ENCODE assay signal across 22 cellular contexts in genomic region chr16:30416047-30416603, GRCh38. TPM values are rescaled to one million over a fixed set of nuclear protein-coding genes. Genes with fewer than 3 reads are reported as not detected.
DNase-seq lines count a peak whose midpoint lies in the region; ATAC-seq and TF ChIP-seq lines count a peak whose summit lies in the region.
"Had no signal": no experiment of that assay in that cellular context is flagged by ENCODE, and none has a peak within 500 bp of the region (broad histone marks: within the 10 kb centered on the region; RNA-seq: fewer than 3 reads in every experiment).

No MANE protein-coding gene starts in this region.

- H3K4ac ChIP-seq in mesenchymal stem cell (ENCODE audit: low read depth in 1 of 2, low read length in 2 of 2) = no peak overlapping the region

- no peaks in the 10 kb centered on the region for H4K20me1 ChIP-seq in SU-DHL-6 (ENCODE audit: low read depth, low read length)

- no peak for TF ChIP-seq CTCF in natural killer cell (IDR thresholded peaks at IDR 0.05)
- TF ChIP-seq CTCF in SU-DHL-6 (IDR thresholded peaks at IDR 0.05; ENCODE audit: insufficient read depth, low read length, poor library complexity, severe bottlenecking) = no peak
- TF ChIP-seq CTCF in progenitor cell of endocrine pancreas (IDR thresholded peaks at IDR 0.05; ENCODE audit: unreplicated experiment) = no peak

- H3K9me2 ChIP-seq in SU-DHL-6 (replicated peaks; ENCODE audit: insufficient read depth, low read length) = no peaks in the 10 kb centered on the region

- H3K79me1 ChIP-seq in mesenchymal stem cell (replicated peaks; ENCODE audit: low read length, poor library complexity, severe bottlenecking) = peaks cover 25% of the 10 kb centered on the region

- H2BK120ac ChIP-seq in mesenchymal stem cell (ENCODE audit: low read depth, low read length) = no peak overlapping the region

- no peak overlapping the region for H2BK12ac ChIP-seq in mesenchymal stem cell (ENCODE audit: low read length in 2 of 2)

- no peak overlapping the region for H2AFZ ChIP-seq in SU-DHL-6 (ENCODE audit: low read depth, low read length, severe bottlenecking)
- no peak overlapping the region for H2AFZ ChIP-seq in mesenchymal stem cell (ENCODE audit: low read depth, low read length)

- H3K23ac ChIP-seq in mesenchymal stem cell (ENCODE audit: low read length in 2 of 2) = no peak overlapping the region

- intact Hi-C loops in natural killer cell (cut with micrococcal nuclease) = loop anchor here (2.0 to 5.0 kb wide), 2 partner anchors 44 to 65 kb away; partner anchors contain the start of genes MYL11 and TBC1D10B

- no peaks in the 10 kb centered on the region for H3K27me3 ChIP-seq in SU-DHL-6 (ENCODE audit: low read length)
- H3K27me3 ChIP-seq in mesenchymal stem cell (ENCODE audit: control insufficient read depth in 1 of 2, insufficient read depth in 1 of 2, low read length in 2 of 2) = no peaks in the 10 kb centered on the region
- H3K27me3 ChIP-seq: cardiac muscle cell, heart left ventricle had no signal

- no peak overlapping the region for H4K8ac ChIP-seq in mesenchymal stem cell (ENCODE audit: low read length)

- H3F3A ChIP-seq in SU-DHL-6 (ENCODE audit: insufficient read depth) = peaks cover 38% of the 10 kb centered on the region

- peaks cover 14 to 17% of the 10 kb centered on the region in 2 donors for H3K4me1 Mint-ChIP-seq in natural killer cell
- peaks cover 15 to 18% of the 10 kb centered on the region in 2 donors for H3K4me1 Mint-ChIP-seq in natural killer cell treated with Interleukin-12 subunit alpha and Interleukin-12 subunit beta and Interleukin-15 and Interleukin-18, amount 100 ng/mL, for 72 hours (ENCODE audit: low read depth in 2 of 2)
- H3K4me1 Mint-ChIP-seq in progenitor cell of endocrine pancreas (ENCODE audit: low read depth) = no peaks in the 10 kb centered on the region

- H4K91ac ChIP-seq in mesenchymal stem cell (ENCODE audit: low read length) = no peak overlapping the region

- H3K36me3 Mint-ChIP-seq in natural killer cell (no peaks in the 10 kb centered on the region), progenitor cell of endocrine pancreas (ENCODE audit: insufficient read depth) (peaks cover 18% of the 10 kb centered on the region)
- peaks cover 11% of the 10 kb centered on the region for H3K36me3 Mint-ChIP-seq in natural killer cell treated with Interleukin-12 subunit alpha and Interleukin-12 subunit beta and Interleukin-15 and Interleukin-18, amount 100 ng/mL, for 72 hours

- H3K27ac Mint-ChIP-seq in natural killer cell = no peak overlapping the region
- H3K27ac Mint-ChIP-seq in natural killer cell treated with Interleukin-12 subunit alpha and Interleukin-12 subunit beta and Interleukin-15 and Interleukin-18, amount 100 ng/mL, for 72 hours = peak overlapping the region in 1 of 2 donors; percentile 17
- H3K27ac Mint-ChIP-seq in progenitor cell of endocrine pancreas = no peak overlapping the region
- H3K27ac Mint-ChIP-seq: mesothelial cell of epicardium, nephron progenitor cell had no signal

- H3K27ac ChIP-seq in SU-DHL-6 (ENCODE audit: low read depth, low read length) (peak overlapping the region; percentile 16; the same call in 1 of the 2 replicates), mesenchymal stem cell (ENCODE audit: low read length, poor library complexity, severe bottlenecking) (no peak overlapping the region)
- H3K27ac ChIP-seq: cardiac muscle cell, heart left ventricle, prostate gland had no signal

- H2BK15ac ChIP-seq in mesenchymal stem cell (ENCODE audit: low read depth, poor library complexity, severe bottlenecking) = no peak overlapping the region

- peak overlapping the region; percentile 32 for H3K4me3 Mint-ChIP-seq in natural killer cell
- H3K4me3 Mint-ChIP-seq in natural killer cell treated with Interleukin-12 subunit alpha and Interleukin-12 subunit beta and Interleukin-15 and Interleukin-18, amount 100 ng/mL, for 72 hours = no peak overlapping the region
- H3K4me3 Mint-ChIP-seq in progenitor cell of endocrine pancreas (ENCODE audit: low read depth) = no peak overlapping the region

- H3K9me3 Mint-ChIP-seq in natural killer cell = no peaks in the 10 kb centered on the region
- H3K9me3 Mint-ChIP-seq in natural killer cell treated with Interleukin-12 subunit alpha and Interleukin-12 subunit beta and Interleukin-15 and Interleukin-18, amount 100 ng/mL, for 72 hours = no peaks in the 10 kb centered on the region
- H3K9me3 Mint-ChIP-seq in progenitor cell of endocrine pancreas (ENCODE audit: low read depth) = no peaks in the 10 kb centered on the region
- H3K9me3 Mint-ChIP-seq: mesothelial cell of epicardium, nephron progenitor cell had no signal

- H3K4me2 ChIP-seq in SU-DHL-6 (ENCODE audit: low read depth, low read length, poor library complexity, severe bottlenecking) = no peak overlapping the region
- H3K4me2 ChIP-seq in mesenchymal stem cell (ENCODE audit: low read length, poor library complexity, severe bottlenecking) = no peak overlapping the region

- H3K9me3 ChIP-seq in SU-DHL-6 (ENCODE audit: insufficient read depth, low read length) = no peaks in the 10 kb centered on the region
- no peaks in the 10 kb centered on the region for H3K9me3 ChIP-seq in mesenchymal stem cell (ENCODE audit: control insufficient read depth, low read length)
- H3K9me3 ChIP-seq: heart left ventricle, prostate gland had no signal

- whole genome bisulfite sequencing in mesenchymal stem cell = 95% methylated on average over 4 of the region's 4 CpGs

- peaks cover 20% of the 10 kb centered on the region for H3K4me1 ChIP-seq in mesenchymal stem cell (ENCODE audit: control insufficient read depth, insufficient read depth, low read depth, low read length)
- H3K4me1 ChIP-seq: prostate gland had no signal

- ATAC-seq in natural killer cell = no peak
- no peak for ATAC-seq in natural killer cell treated with Interleukin-12 subunit alpha and Interleukin-12 subunit beta and Interleukin-15 and Interleukin-18, amount 100 ng/mL, for 72 hours
- no peak for ATAC-seq in HG03571 (IDR thresholded peaks at IDR 0.05; ENCODE audit: unreplicated experiment)
- ATAC-seq: heart left ventricle had no signal

- H2BK5ac ChIP-seq in mesenchymal stem cell (ENCODE audit: low read depth, low read length, poor library complexity, severe bottlenecking) = no peak overlapping the region

- H3K18ac ChIP-seq in mesenchymal stem cell (ENCODE audit: low read depth in 1 of 2, low read length in 2 of 2) = no peak overlapping the region

- no peak overlapping the region for H2AK5ac ChIP-seq in mesenchymal stem cell (ENCODE audit: low read length, severe bottlenecking)

- H3K36me3 ChIP-seq in SU-DHL-6 (ENCODE audit: low read length) (peaks cover 3% of the 10 kb centered on the region; the same call in 1 of the 2 replicates), mesenchymal stem cell (ENCODE audit: control insufficient read depth in 1 of 2, insufficient read depth in 2 of 2, low read depth in 1 of 2, low read length in 2 of 2) (peaks cover 27 to 45% of the 10 kb centered on the region in 2 experiments)
- H3K36me3 ChIP-seq: prostate gland had no signal

- H3K27me3 Mint-ChIP-seq in natural killer cell (ENCODE audit: low read depth in 2 of 2) (no peaks in the 10 kb centered on the region), progenitor cell of endocrine pancreas (no peaks in the 10 kb centered on the region)
- H3K27me3 Mint-ChIP-seq in natural killer cell treated with Interleukin-12 subunit alpha and Interleukin-12 subunit beta and Interleukin-15 and Interleukin-18, amount 100 ng/mL, for 72 hours = no peaks in the 10 kb centered on the region

- 0 out of 2 replicates have a peak, but pooled peaks cover 4% of the 10 kb centered on the region for H3K79me2 ChIP-seq in SU-DHL-6 (ENCODE audit: insufficient read depth, low read length)

- no peak overlapping the region for H3K14ac ChIP-seq in mesenchymal stem cell (ENCODE audit: low read length in 2 of 2)

- H3K4me3 ChIP-seq in SU-DHL-6 (ENCODE audit: insufficient read depth, low read length, poor library complexity, severe bottlenecking) = no peak overlapping the region
- H3K4me3 ChIP-seq in mesenchymal stem cell (ENCODE audit: insufficient read depth in 1 of 2, low read depth in 1 of 2, low read length in 2 of 2) = no peak overlapping the region
- H3K4me3 ChIP-seq: cardiac muscle cell, prostate gland had no signal

- no peak overlapping the region for H3K9ac ChIP-seq in SU-DHL-6 (ENCODE audit: low read length)
- H3K9ac ChIP-seq in mesenchymal stem cell (ENCODE audit: low read length) = peak overlapping the region; percentile 22

- DNase-seq in natural killer cell = no peak
- DNase-seq in natural killer cell treated with Interleukin-12 subunit alpha and Interleukin-12 subunit beta and Interleukin-15 and Interleukin-18, amount 100 ng/mL, for 72 hours (ENCODE audit: low spot score) = no peak
- no peak for DNase-seq in mesenchymal stem cell
- no peak for DNase-seq in pons (ENCODE audit: low spot score)
- DNase-seq in progenitor cell of endocrine pancreas (ENCODE audit: low spot score, unreplicated experiment) = no peak
- no peak for DNase-seq in amniotic stem cell (lab: John Stamatoyannopoulos, UW)
- DNase-seq: activated CD4-positive, alpha-beta T cell treated with anti-CD3 and anti-CD28 coated beads for 1 hour; activated effector memory CD4-positive, alpha-beta T cell treated with Interleukin-2 at 50 U/mL for 16 hours; amygdala; HCEC 1CT; heart left ventricle; MV-4-11; NCI-H1694; NCI-H2171; NCI-H69; nephron progenitor cell; stimulated activated naive CD4-positive, alpha-beta T cell had no signal

RNA-seq across cellular contexts. Expression of gene ZNF771, which starts 8.7 kb away (rescaled TPM):
- total RNA-seq in natural killer cell (1 to 10 TPM in 2 of 3 donors, under 1 TPM in 1; 0.70 to 1.4 (median 1.4) TPM), progenitor cell of endocrine pancreas (13.2 and 13.7 TPM in 2 replicates)
- total RNA-seq in natural killer cell treated with Interleukin-12 subunit alpha and Interleukin-12 subunit beta and Interleukin-15 and Interleukin-18, amount 100 ng/mL, for 72 hours = 1 to 10 TPM; 3.4 to 7.3 TPM
- 5.2 TPM for polyA plus RNA-seq in mesenchymal stem cell (2013, experiment 1 of 2)
- 4.6 TPM for polyA plus RNA-seq in mesenchymal stem cell (2013, experiment 2 of 2)

RNA-seq across cellular contexts. Expression of gene DCTPP1, which starts 13.7 kb away (rescaled TPM):
- total RNA-seq in natural killer cell (10 to 100 TPM; 11.2 to 16.9 (median 15.2) TPM), progenitor cell of endocrine pancreas (65.9 and 71.9 TPM in 2 replicates)
- 100 to 1,000 TPM in 1 of 2 donors, 10 to 100 TPM in 1; 95.9 to 155 TPM for total RNA-seq in natural killer cell treated with Interleukin-12 subunit alpha and Interleukin-12 subunit beta and Interleukin-15 and Interleukin-18, amount 100 ng/mL, for 72 hours
- polyA plus RNA-seq in mesenchymal stem cell (2013, experiment 1 of 2) = 15.9 TPM
- 16.5 TPM for polyA plus RNA-seq in mesenchymal stem cell (2013, experiment 2 of 2)

RNA-seq across cellular contexts. Expression of gene ZNF48, which starts 20.9 kb away (rescaled TPM):
- total RNA-seq in natural killer cell (1 to 10 TPM; 5.5 to 7.4 (median 7.1) TPM), progenitor cell of endocrine pancreas (59.7 and 62.6 TPM in 2 replicates)
- total RNA-seq in natural killer cell treated with Interleukin-12 subunit alpha and Interleukin-12 subunit beta and Interleukin-15 and Interleukin-18, amount 100 ng/mL, for 72 hours = 10 to 100 TPM; 10.2 to 14.7 TPM
- polyA plus RNA-seq in mesenchymal stem cell (2013, experiment 1 of 2) = 6.3 TPM
- polyA plus RNA-seq in mesenchymal stem cell (2013, experiment 2 of 2) = 5.5 TPM

RNA-seq across cellular contexts. Expression of gene SEPHS2, which starts 29.5 kb away (rescaled TPM):
- total RNA-seq in natural killer cell = 10 to 100 TPM; 25.5 to 37.6 (median 35.0) TPM
- total RNA-seq in natural killer cell treated with Interleukin-12 subunit alpha and Interleukin-12 subunit beta and Interleukin-15 and Interleukin-18, amount 100 ng/mL, for 72 hours = 10 to 100 TPM; 84.7 to 91.4 TPM
- polyA plus RNA-seq in mesenchymal stem cell (2013, experiment 1 of 2) = 35.7 TPM
- 36.5 TPM for polyA plus RNA-seq in mesenchymal stem cell (2013, experiment 2 of 2)
- 42.1 and 42.6 TPM in 2 replicates for total RNA-seq in progenitor cell of endocrine pancreas

RNA-seq across cellular contexts. Expression of gene SEPTIN1, which starts 33.8 kb away (rescaled TPM):
- 100 to 1,000 TPM; 196 to 210 (median 205) TPM for total RNA-seq in natural killer cell
- total RNA-seq in natural killer cell treated with Interleukin-12 subunit alpha and Interleukin-12 subunit beta and Interleukin-15 and Interleukin-18, amount 100 ng/mL, for 72 hours = 100 to 1,000 TPM; 192 to 207 TPM
- polyA plus RNA-seq in mesenchymal stem cell (2013, experiment 1 of 2) = 1.3 TPM
- polyA plus RNA-seq in mesenchymal stem cell (2013, experiment 2 of 2) = 1.3 TPM
- 2.0 and 2.3 TPM in 2 replicates for total RNA-seq in progenitor cell of endocrine pancreas
